In the genomic region with DNA sequence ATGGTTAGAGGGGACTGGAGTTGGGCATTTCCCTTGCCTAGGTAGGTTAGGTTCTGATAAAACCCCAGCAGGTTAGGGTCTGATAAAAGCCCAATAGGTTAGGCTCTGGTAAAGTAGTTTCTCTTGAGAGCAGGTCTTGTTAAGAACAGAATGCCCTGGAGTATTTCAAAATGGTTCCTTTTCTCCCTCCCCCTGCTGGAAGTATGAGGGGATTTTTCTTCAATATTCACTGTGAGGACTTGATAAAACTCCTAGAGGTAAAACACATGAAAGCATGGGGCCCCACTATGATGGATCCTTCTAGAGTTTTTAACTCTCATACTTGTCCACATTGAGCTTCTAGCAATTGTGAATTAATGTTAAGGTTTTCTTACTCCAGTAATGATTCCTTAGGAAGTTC, we compare ENCODE assay signal across 16 cellular contexts. TPM values are rescaled to one million over a fixed set of nuclear protein-coding genes. Genes with fewer than 3 reads are reported as not detected.
DNase-seq lines count a peak whose midpoint lies in the region; ATAC-seq, FAIRE-seq and TF ChIP-seq lines count a peak whose summit lies in the region.
"Had no signal": no experiment of that assay in that cellular context is flagged by ENCODE, and none has a peak within 500 bp of the region (broad histone marks: within the 10 kb centered on the region; RNA-seq: fewer than 3 reads in every experiment).

No MANE protein-coding gene starts in this region.

- H3K79me2 ChIP-seq in astrocyte (ENCODE audit: insufficient read depth, low read length): no peaks in the 10 kb centered on the region

- no peaks in the 10 kb centered on the region for H3K36me3 ChIP-seq in astrocyte (ENCODE audit: insufficient read depth, low read length)
- no peaks in the 10 kb centered on the region for H3K36me3 ChIP-seq in body of pancreas (replicated peaks in 1 of 2; ENCODE audit: insufficient read depth in 1 of 2, low read depth in 2 of 2)
- H3K36me3 ChIP-seq: Peyer's patch, uterus had no signal

- no peak overlapping the region for H3K4me3 Mint-ChIP-seq in astrocyte (ENCODE audit: unreplicated experiment)
- no peak overlapping the region for H3K4me3 Mint-ChIP-seq in glutamatergic neuron (ENCODE audit: unreplicated experiment)
- H3K4me3 Mint-ChIP-seq: activated CD4-positive, alpha-beta T cell treated with anti-CD3 and anti-CD28 coated beads, Interleukin-2, amount 10 ng/mL, durations not matched to agents 7 days and 5 days; brain; memory B cell had no signal

- DNase-seq in AG04450 (ENCODE audit: low read depth, low spot score) (no peak), HT-29 (ENCODE audit: low spot score) (peak; percentile 10), astrocyte (ENCODE audit: low read depth) (no peak), glutamatergic neuron (no peak), caudate nucleus (lab: John Stamatoyannopoulos, UW) (no peak), body of pancreas (no peak), occipital lobe (lab: John Stamatoyannopoulos, UW) (no peak)
- DNase-seq: activated CD4-positive, alpha-beta T cell treated with anti-CD3 and anti-CD28 coated beads, Interleukin-2, amount 10 ng/mL, durations not matched to agents 7 days and 5 days; NCI-H2227 treated with DMSO at 0.1 percent for 48 hours; pancreas; Peyer's patch; T-helper 2 cell; uterus had no signal

- TF ChIP-seq CTCF in AG04450 (IDR thresholded peaks at IDR 0.05; ENCODE audit: low read depth, low read length) (peak; percentile 35), astrocyte (IDR thresholded peaks at IDR 0.05; ENCODE audit: insufficient read depth, low read depth, low read length) (peak; percentile 14), glutamatergic neuron (IDR thresholded peaks at IDR 0.05; ENCODE audit: partially characterized antibody, unreplicated experiment) (peak; percentile 32), body of pancreas (IDR thresholded peaks at IDR 0.05) (no peak)

- H3K4me2 ChIP-seq in astrocyte (ENCODE audit: low read length): no peak overlapping the region

- peaks cover 3% of the 10 kb centered on the region for H3K36me3 Mint-ChIP-seq in astrocyte (ENCODE audit: low read depth, unreplicated experiment)
- H3K36me3 Mint-ChIP-seq in glutamatergic neuron (ENCODE audit: unreplicated experiment): no peaks in the 10 kb centered on the region
- H3K36me3 Mint-ChIP-seq: memory B cell had no signal

- no peaks in the 10 kb centered on the region for H3K9me3 Mint-ChIP-seq in astrocyte (ENCODE audit: unreplicated experiment)
- no peaks in the 10 kb centered on the region for H3K9me3 Mint-ChIP-seq in glutamatergic neuron (ENCODE audit: unreplicated experiment)
- H3K9me3 Mint-ChIP-seq: activated CD4-positive, alpha-beta T cell treated with anti-CD3 and anti-CD28 coated beads, Interleukin-2, amount 10 ng/mL, durations not matched to agents 7 days and 5 days; brain; memory B cell had no signal

- H3K4me3 ChIP-seq in AG04450 (ENCODE audit: low read depth, low read length): no peak overlapping the region
- no peak overlapping the region for H3K4me3 ChIP-seq in astrocyte (ENCODE audit: insufficient read depth, low read depth, low read length)
- H3K4me3 ChIP-seq in body of pancreas: no peak overlapping the region
- H3K4me3 ChIP-seq: pancreas, Peyer's patch, uterus had no signal

- H3K27ac Mint-ChIP-seq in astrocyte (ENCODE audit: unreplicated experiment): no peak overlapping the region
- H3K27ac Mint-ChIP-seq in glutamatergic neuron (ENCODE audit: unreplicated experiment): no peak overlapping the region
- H3K27ac Mint-ChIP-seq: activated CD4-positive, alpha-beta T cell treated with anti-CD3 and anti-CD28 coated beads, Interleukin-2, amount 10 ng/mL, durations not matched to agents 7 days and 5 days; brain; memory B cell had no signal

- ATAC-seq in body of pancreas: no peak
- no peak for ATAC-seq in GM21529 (IDR thresholded peaks at IDR 0.05; ENCODE audit: unreplicated experiment)
- ATAC-seq: pancreas had no signal

- H3K4me1 Mint-ChIP-seq in astrocyte (ENCODE audit: low read depth, unreplicated experiment) (no peaks in the 10 kb centered on the region), glutamatergic neuron (ENCODE audit: low read depth, unreplicated experiment) (no peaks in the 10 kb centered on the region)
- H3K4me1 Mint-ChIP-seq: brain, memory B cell had no signal

- no peaks in the 10 kb centered on the region for H4K20me1 ChIP-seq in astrocyte (ENCODE audit: insufficient read depth, low read length)

- TF ChIP-seq POLR2A in body of pancreas (IDR thresholded peaks at IDR 0.05): no peak

- H3K9ac ChIP-seq in astrocyte (ENCODE audit: low read length): no peak overlapping the region

- H2AFZ ChIP-seq in astrocyte (ENCODE audit: low read depth, low read length): no peak overlapping the region

- POLR2A ChIA-PET in AG04450 (lab: Yijun Ruan, JAX): interaction anchor here (1.0 kb wide), 1 partner anchor 41 kb away, joined by 3 read pairs; no protein-coding TSS in a partner anchor

- H3K27ac ChIP-seq in AG04450 (ENCODE audit: low read depth, low read length) (no peak overlapping the region), astrocyte (ENCODE audit: low read depth, low read length) (no peak overlapping the region), caudate nucleus (ENCODE audit: low read depth, low read length) (no peak overlapping the region), body of pancreas (no peak overlapping the region)
- H3K27ac ChIP-seq: pancreas, Peyer's patch, uterus had no signal

- CTCF ChIA-PET in AG04450 (lab: Charles Lee): interaction anchor here (1.0 to 5.1 kb wide), 6 partner anchors 10 to 238 kb away, joined by 3 to 56 read pairs (median 3); a partner anchor contains a TSS

- H3K27me3 ChIP-seq in AG04450 (ENCODE audit: control insufficient read depth, insufficient read depth, low read length) (no peaks in the 10 kb centered on the region), astrocyte (ENCODE audit: insufficient read depth, low read length) (no peaks in the 10 kb centered on the region), body of pancreas (no peaks in the 10 kb centered on the region)
- H3K27me3 ChIP-seq: pancreas, Peyer's patch, uterus had no signal

- H3K27me3 Mint-ChIP-seq in astrocyte (ENCODE audit: low read depth, unreplicated experiment) (no peaks in the 10 kb centered on the region), glutamatergic neuron (ENCODE audit: unreplicated experiment) (no peaks in the 10 kb centered on the region)
- H3K27me3 Mint-ChIP-seq: activated CD4-positive, alpha-beta T cell treated with anti-CD3 and anti-CD28 coated beads, Interleukin-2, amount 10 ng/mL, durations not matched to agents 7 days and 5 days; brain; memory B cell had no signal

- H3K9me3 ChIP-seq in AG04450 (ENCODE audit: control insufficient read depth, insufficient read depth, low read length) (no peaks in the 10 kb centered on the region), astrocyte (ENCODE audit: insufficient read depth, low read depth, low read length) (no peaks in the 10 kb centered on the region), body of pancreas (no peaks in the 10 kb centered on the region)
- H3K9me3 ChIP-seq: pancreas, Peyer's patch, uterus had no signal

- intact Hi-C loops in body of pancreas (cut with DNase I): no loop called here

- no peak for FAIRE-seq in astrocyte (lab: Jason Lieb, UNC)
- FAIRE-seq: pancreas had no signal

- H3K4me1 ChIP-seq in astrocyte (ENCODE audit: insufficient read depth, low read length): no peaks in the 10 kb centered on the region
- peaks cover 5% of the 10 kb centered on the region for H3K4me1 ChIP-seq in body of pancreas
- H3K4me1 ChIP-seq: pancreas, Peyer's patch, uterus had no signal

RNA-seq across cellular contexts. Expression of a gene that starts 27.6 kb away (rescaled TPM):
- polyA plus RNA-seq in AG04450 (2011; rRNA removed): 1.9 and 3.5 TPM in 2 replicates
- polyA minus RNA-seq in AG04450 (2011; rRNA and poly(A)+ RNA removed): 4.4 and 7.3 TPM in 2 replicates
- 0.94 and 2.7 TPM in 2 replicates for total RNA-seq in HT-29 (2014; rRNA removed; shearing (Covaris generic))
- total RNA-seq in astrocyte (3.1 and 3.6 TPM in 2 replicates), glutamatergic neuron (ENCODE audit: unreplicated experiment) (3.6 TPM), body of pancreas (10 to 100 TPM; 10.9 to 14.3 TPM), occipital lobe (55.4 TPM)

RNA-seq across cellular contexts. Expression of a gene that starts 40.8 kb away (rescaled TPM):
- 38.3 and 50.1 TPM in 2 replicates for polyA plus RNA-seq in AG04450 (2011; rRNA removed)
- 11.4 and 21.7 TPM in 2 replicates for polyA minus RNA-seq in AG04450 (2011; rRNA and poly(A)+ RNA removed)
- total RNA-seq in HT-29 (2014; rRNA removed; shearing (Covaris generic)): 20.0 and 20.9 TPM in 2 replicates
- total RNA-seq in astrocyte (31.7 and 32.8 TPM in 2 replicates), glutamatergic neuron (ENCODE audit: unreplicated experiment) (39.9 TPM), body of pancreas (10 to 100 TPM in 1 of 2 donors, 1 to 10 TPM in 1; 9.6 to 22.8 TPM), occipital lobe (137 TPM)

Comparison
In these comparisons a context has a peak if more than half of its experiments do, and no peak if none do; other contexts are left out.
1. CTCF ChIP-seq: peak in AG04450 (single experiment), astrocyte (single experiment) and glutamatergic neuron (single experiment); none in body of pancreas (0 of 7).